Comparison of ENCODE assay signal across 1 cellular context in the genomic region with DNA sequence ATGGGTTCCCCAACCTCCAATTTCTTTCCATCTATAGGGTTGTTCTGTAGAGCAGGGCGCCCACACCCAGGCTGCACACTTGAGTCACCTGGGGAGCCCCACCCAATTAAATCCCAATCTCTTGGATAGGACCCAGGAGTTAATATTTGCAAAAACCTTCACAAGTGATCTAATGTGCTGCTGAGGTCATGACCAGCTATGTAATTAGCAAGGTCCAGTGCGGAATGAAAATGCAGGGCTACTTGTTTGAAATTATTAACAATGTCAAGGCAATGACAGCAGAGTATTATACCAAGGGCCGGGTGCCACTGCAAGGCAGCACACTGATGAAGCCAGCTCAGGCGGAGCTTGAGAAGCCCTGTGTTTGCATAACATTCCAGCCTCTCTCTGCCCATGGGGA.
TF ChIP-seq lines count a peak whose summit lies in the region.

No MANE protein-coding gene starts in this region.

TF ChIP-seq in GM23338, 12 proteins besides CTCF, POLR2A, EP300 and RAD21 (continued from another document):
- TF ChIP-seq, protein P1, sequence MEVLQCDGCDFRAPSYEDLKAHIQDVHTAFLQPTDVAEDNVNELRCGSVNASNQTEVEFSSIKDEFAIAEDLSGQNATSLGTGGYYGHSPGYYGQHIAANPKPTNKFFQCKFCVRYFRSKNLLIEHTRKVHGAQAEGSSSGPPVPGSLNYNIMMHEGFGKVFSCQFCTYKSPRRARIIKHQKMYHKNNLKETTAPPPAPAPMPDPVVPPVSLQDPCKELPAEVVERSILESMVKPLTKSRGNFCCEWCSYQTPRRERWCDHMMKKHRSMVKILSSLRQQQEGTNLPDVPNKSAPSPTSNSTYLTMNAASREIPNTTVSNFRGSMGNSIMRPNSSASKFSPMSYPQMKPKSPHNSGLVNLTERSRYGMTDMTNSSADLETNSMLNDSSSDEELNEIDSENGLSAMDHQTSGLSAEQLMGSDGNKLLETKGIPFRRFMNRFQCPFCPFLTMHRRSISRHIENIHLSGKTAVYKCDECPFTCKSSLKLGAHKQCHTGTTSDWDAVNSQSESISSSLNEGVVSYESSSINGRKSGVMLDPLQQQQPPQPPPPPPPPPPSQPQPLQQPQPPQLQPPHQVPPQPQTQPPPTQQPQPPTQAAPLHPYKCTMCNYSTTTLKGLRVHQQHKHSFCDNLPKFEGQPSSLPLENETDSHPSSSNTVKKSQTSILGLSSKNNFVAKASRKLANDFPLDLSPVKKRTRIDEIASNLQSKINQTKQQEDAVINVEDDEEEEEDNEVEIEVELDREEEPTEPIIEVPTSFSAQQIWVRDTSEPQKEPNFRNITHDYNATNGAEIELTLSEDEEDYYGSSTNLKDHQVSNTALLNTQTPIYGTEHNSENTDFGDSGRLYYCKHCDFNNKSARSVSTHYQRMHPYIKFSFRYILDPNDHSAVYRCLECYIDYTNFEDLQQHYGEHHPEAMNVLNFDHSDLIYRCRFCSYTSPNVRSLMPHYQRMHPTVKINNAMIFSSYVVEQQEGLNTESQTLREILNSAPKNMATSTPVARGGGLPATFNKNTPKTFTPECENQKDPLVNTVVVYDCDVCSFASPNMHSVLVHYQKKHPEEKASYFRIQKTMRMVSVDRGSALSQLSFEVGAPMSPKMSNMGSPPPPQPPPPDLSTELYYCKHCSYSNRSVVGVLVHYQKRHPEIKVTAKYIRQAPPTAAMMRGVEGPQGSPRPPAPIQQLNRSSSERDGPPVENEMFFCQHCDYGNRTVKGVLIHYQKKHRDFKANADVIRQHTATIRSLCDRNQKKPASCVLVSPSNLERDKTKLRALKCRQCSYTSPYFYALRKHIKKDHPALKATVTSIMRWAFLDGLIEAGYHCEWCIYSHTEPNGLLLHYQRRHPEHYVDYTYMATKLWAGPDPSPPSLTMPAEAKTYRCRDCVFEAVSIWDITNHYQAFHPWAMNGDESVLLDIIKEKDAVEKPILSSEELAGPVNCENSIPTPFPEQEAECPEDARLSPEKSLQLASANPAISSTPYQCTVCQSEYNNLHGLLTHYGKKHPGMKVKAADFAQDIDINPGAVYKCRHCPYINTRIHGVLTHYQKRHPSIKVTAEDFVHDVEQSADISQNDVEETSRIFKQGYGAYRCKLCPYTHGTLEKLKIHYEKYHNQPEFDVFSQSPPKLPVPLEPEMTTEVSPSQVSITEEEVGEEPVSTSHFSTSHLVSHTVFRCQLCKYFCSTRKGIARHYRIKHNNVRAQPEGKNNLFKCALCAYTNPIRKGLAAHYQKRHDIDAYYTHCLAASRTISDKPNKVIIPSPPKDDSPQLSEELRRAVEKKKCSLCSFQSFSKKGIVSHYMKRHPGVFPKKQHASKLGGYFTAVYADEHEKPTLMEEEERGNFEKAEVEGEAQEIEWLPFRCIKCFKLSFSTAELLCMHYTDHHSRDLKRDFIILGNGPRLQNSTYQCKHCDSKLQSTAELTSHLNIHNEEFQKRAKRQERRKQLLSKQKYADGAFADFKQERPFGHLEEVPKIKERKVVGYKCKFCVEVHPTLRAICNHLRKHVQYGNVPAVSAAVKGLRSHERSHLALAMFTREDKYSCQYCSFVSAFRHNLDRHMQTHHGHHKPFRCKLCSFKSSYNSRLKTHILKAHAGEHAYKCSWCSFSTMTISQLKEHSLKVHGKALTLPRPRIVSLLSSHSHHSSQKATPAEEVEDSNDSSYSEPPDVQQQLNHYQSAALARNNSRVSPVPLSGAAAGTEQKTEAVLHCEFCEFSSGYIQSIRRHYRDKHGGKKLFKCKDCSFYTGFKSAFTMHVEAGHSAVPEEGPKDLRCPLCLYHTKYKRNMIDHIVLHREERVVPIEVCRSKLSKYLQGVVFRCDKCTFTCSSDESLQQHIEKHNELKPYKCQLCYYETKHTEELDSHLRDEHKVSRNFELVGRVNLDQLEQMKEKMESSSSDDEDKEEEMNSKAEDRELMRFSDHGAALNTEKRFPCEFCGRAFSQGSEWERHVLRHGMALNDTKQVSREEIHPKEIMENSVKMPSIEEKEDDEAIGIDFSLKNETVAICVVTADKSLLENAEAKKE (CRISPR knock-in tag; IDR thresholded peaks at IDR 0.05) = no peak
- TF ChIP-seq EZH2phosphoT487 (IDR thresholded peaks at IDR 0.05; ENCODE audit: unreplicated experiment) (no peak), ETS1 (IDR thresholded peaks at IDR 0.05) (no peak), STAT1 (IDR thresholded peaks at IDR 0.05; ENCODE audit: unreplicated experiment) (no peak), ZNF331 (CRISPR knock-in tag; IDR thresholded peaks at IDR 0.05; ENCODE audit: low read depth) (no peak), NANOG (IDR thresholded peaks at IDR 0.05; ENCODE audit: borderline replicate concordance) (no peak), POLR2AphosphoS5 (IDR thresholded peaks at IDR 0.05; ENCODE audit: low read depth) (no peak), JUNB (IDR thresholded peaks at IDR 0.05; ENCODE audit: unreplicated experiment) (no peak), ZNF114 (CRISPR knock-in tag; IDR thresholded peaks at IDR 0.05) (no peak), CREB1 (CRISPR knock-in tag; IDR thresholded peaks at IDR 0.05; ENCODE audit: low read depth) (no peak)
- TF ChIP-seq, protein P2, sequence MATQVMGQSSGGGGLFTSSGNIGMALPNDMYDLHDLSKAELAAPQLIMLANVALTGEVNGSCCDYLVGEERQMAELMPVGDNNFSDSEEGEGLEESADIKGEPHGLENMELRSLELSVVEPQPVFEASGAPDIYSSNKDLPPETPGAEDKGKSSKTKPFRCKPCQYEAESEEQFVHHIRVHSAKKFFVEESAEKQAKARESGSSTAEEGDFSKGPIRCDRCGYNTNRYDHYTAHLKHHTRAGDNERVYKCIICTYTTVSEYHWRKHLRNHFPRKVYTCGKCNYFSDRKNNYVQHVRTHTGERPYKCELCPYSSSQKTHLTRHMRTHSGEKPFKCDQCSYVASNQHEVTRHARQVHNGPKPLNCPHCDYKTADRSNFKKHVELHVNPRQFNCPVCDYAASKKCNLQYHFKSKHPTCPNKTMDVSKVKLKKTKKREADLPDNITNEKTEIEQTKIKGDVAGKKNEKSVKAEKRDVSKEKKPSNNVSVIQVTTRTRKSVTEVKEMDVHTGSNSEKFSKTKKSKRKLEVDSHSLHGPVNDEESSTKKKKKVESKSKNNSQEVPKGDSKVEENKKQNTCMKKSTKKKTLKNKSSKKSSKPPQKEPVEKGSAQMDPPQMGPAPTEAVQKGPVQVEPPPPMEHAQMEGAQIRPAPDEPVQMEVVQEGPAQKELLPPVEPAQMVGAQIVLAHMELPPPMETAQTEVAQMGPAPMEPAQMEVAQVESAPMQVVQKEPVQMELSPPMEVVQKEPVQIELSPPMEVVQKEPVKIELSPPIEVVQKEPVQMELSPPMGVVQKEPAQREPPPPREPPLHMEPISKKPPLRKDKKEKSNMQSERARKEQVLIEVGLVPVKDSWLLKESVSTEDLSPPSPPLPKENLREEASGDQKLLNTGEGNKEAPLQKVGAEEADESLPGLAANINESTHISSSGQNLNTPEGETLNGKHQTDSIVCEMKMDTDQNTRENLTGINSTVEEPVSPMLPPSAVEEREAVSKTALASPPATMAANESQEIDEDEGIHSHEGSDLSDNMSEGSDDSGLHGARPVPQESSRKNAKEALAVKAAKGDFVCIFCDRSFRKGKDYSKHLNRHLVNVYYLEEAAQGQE (IDR thresholded peaks at IDR 0.05; ENCODE audit: unreplicated experiment) = no peak
